19 cellular contexts compared by ENCODE assay signal in the genomic region with DNA sequence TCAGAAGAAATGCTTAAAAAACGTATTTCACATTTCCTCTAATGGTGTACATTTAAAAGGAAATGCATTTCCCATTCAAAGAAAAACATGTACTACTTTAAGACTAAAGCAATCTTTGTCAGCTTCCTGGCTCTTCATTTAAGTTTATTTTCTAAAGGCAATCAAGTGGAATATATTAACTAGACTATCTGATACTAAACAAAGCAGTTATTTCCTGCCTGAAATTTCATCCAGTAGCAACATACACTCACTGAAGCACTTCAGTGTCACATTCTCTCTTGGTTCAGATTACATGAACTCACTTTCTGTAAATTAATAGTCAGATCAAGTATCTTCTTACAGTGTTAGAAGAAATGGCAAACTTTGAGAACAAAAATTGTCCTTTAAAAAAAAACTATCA. TPM values are rescaled to one million over a fixed set of nuclear protein-coding genes. Genes with fewer than 3 reads are reported as not detected.
DNase-seq lines count a peak whose midpoint lies in the region; ATAC-seq and TF ChIP-seq lines count a peak whose summit lies in the region.
"Had no signal": no experiment of that assay in that cellular context is flagged by ENCODE, and none has a peak within 500 bp of the region (broad histone marks: within the 10 kb centered on the region; RNA-seq: fewer than 3 reads in every experiment).

No MANE protein-coding gene starts in this region.

- H3K4me3 Mint-ChIP-seq in activated CD8-positive, alpha-beta T cell treated with anti-CD3 and anti-CD28 coated beads for 36 hours = no peak overlapping the region
- H3K4me3 Mint-ChIP-seq in activated CD8-positive, alpha-beta T cell treated with anti-CD3 and anti-CD28 coated beads, Interleukin-2, amount 10 ng/mL, durations not matched to agents 7 days and 5 days = no peak overlapping the region
- H3K4me3 Mint-ChIP-seq: GM23338, nephron had no signal

- intact Hi-C loops in activated CD8-positive, alpha-beta T cell treated with anti-CD3 and anti-CD28 coated beads for 36 hours (cut with micrococcal nuclease) = loop anchor here (5.0 kb wide), 1 partner anchor 40 kb away; no protein-coding TSS in a partner anchor

- no peaks in the 10 kb centered on the region for H3K27me3 ChIP-seq in Loucy (ENCODE audit: insufficient read depth, low read length, poor library complexity, severe bottlenecking)
- H3K27me3 ChIP-seq: gastrocnemius medialis, spleen had no signal

- no peaks in the 10 kb centered on the region for H3K9me3 Mint-ChIP-seq in activated CD8-positive, alpha-beta T cell treated with anti-CD3 and anti-CD28 coated beads for 36 hours
- H3K9me3 Mint-ChIP-seq in activated CD8-positive, alpha-beta T cell treated with anti-CD3 and anti-CD28 coated beads, Interleukin-2, amount 10 ng/mL, durations not matched to agents 7 days and 5 days (ENCODE audit: insufficient read depth) = no peaks in the 10 kb centered on the region
- H3K9me3 Mint-ChIP-seq: activated T-helper 2 cell treated with anti-CD3 and anti-CD28 coated beads, Interferon-gamma antibody, Interleukin-2, Interleukin-4, amounts not matched to agents 10 μg/mL and 5 μg/mL and 100 μg/mL, durations not matched to agents 14 hours and 24 hours and 36 hours; GM23338 had no signal

- POLR2A ChIA-PET in activated CD8-positive, alpha-beta T cell treated with anti-CD3 and anti-CD28 coated beads for 36 hours (lab: Charles Lee) = no interaction called here
- POLR2A ChIA-PET in activated CD8-positive, alpha-beta T cell treated with anti-CD3 and anti-CD28 coated beads, Interleukin-2, amount 10 ng/mL, durations not matched to agents 7 days and 5 days (lab: Charles Lee) = no interaction called here

- H3K27me3 Mint-ChIP-seq in activated CD8-positive, alpha-beta T cell treated with anti-CD3 and anti-CD28 coated beads for 36 hours = no peaks in the 10 kb centered on the region
- H3K27me3 Mint-ChIP-seq in activated CD8-positive, alpha-beta T cell treated with anti-CD3 and anti-CD28 coated beads, Interleukin-2, amount 10 ng/mL, durations not matched to agents 7 days and 5 days (ENCODE audit: low read depth) = no peaks in the 10 kb centered on the region
- H3K27me3 Mint-ChIP-seq: progenitor cell of endocrine pancreas had no signal

- DNase-seq in activated CD8-positive, alpha-beta T cell treated with anti-CD3 and anti-CD28 coated beads for 36 hours = no peak
- no peak for DNase-seq in activated CD8-positive, alpha-beta T cell treated with anti-CD3 and anti-CD28 coated beads, Interleukin-2, amount 10 ng/mL, durations not matched to agents 7 days and 5 days
- DNase-seq in astrocyte of the spinal cord (ENCODE audit: low read depth, low spot score) (peak; percentile 44), myocyte (ENCODE audit: low read depth) (peak; percentile 21), putamen (ENCODE audit: low spot score) (no peak), iPS-NIHi7 (ENCODE audit: extremely low spot score) (no peak)
- DNase-seq in stimulated activated CD4-positive, alpha-beta T cell treated with anti-CD3 and anti-CD28 coated beads, Interleukin-2, amount 100 ng/mL, for 48 hours = no peak
- DNase-seq: anterior cingulate cortex, Calu3, gastrocnemius medialis, spleen, WERI-Rb-1 had no signal

- H3K36me3 Mint-ChIP-seq in activated CD8-positive, alpha-beta T cell treated with anti-CD3 and anti-CD28 coated beads for 36 hours (ENCODE audit: low read depth) = peaks cover 12% of the 10 kb centered on the region
- peaks cover 2% of the 10 kb centered on the region for H3K36me3 Mint-ChIP-seq in activated CD8-positive, alpha-beta T cell treated with anti-CD3 and anti-CD28 coated beads, Interleukin-2, amount 10 ng/mL, durations not matched to agents 7 days and 5 days (ENCODE audit: low read depth)

- no peaks in the 10 kb centered on the region for H3K9me3 ChIP-seq in Loucy (ENCODE audit: insufficient read depth, low read depth, low read length)
- H3K9me3 ChIP-seq: gastrocnemius medialis, spleen, thoracic aorta had no signal

- H3K9me2 ChIP-seq in Loucy (replicated peaks; ENCODE audit: low read depth, low read length) = no peaks in the 10 kb centered on the region

- H3K4me2 ChIP-seq in Loucy (ENCODE audit: low read depth, low read length, poor library complexity, severe bottlenecking) = peak overlapping the region; percentile 50
- H3K4me2 ChIP-seq: GM23338 had no signal

- peaks cover 16% of the 10 kb centered on the region for H4K20me1 ChIP-seq in Loucy (ENCODE audit: insufficient read depth, low read length, poor library complexity, severe bottlenecking)

- H3K79me2 ChIP-seq in Loucy (ENCODE audit: insufficient read depth, low read length) = peaks cover 84% of the 10 kb centered on the region

- no peak overlapping the region for H2AFZ ChIP-seq in Loucy (ENCODE audit: low read length)
- H2AFZ ChIP-seq: GM23338 had no signal

- no peak for ATAC-seq in activated CD8-positive, alpha-beta T cell treated with anti-CD3 and anti-CD28 coated beads for 36 hours
- ATAC-seq in activated CD8-positive, alpha-beta T cell treated with anti-CD3 and anti-CD28 coated beads, Interleukin-2, amount 10 ng/mL, durations not matched to agents 7 days and 5 days = no peak
- ATAC-seq: gastrocnemius medialis, GM23338 had no signal

- H3K4me1 ChIP-seq in Loucy (ENCODE audit: insufficient read depth, low read length, poor library complexity, severe bottlenecking) = peaks cover 29% of the 10 kb centered on the region

- H3K27ac Mint-ChIP-seq in activated CD8-positive, alpha-beta T cell treated with anti-CD3 and anti-CD28 coated beads for 36 hours = peak overlapping the region; percentile 38
- H3K27ac Mint-ChIP-seq in activated CD8-positive, alpha-beta T cell treated with anti-CD3 and anti-CD28 coated beads, Interleukin-2, amount 10 ng/mL, durations not matched to agents 7 days and 5 days = no peak overlapping the region
- H3K27ac Mint-ChIP-seq: activated T-helper 2 cell treated with anti-CD3 and anti-CD28 coated beads, Interferon-gamma antibody, Interleukin-2, Interleukin-4, amounts not matched to agents 10 μg/mL and 5 μg/mL and 100 μg/mL, durations not matched to agents 14 hours and 24 hours and 36 hours; GM23338; progenitor cell of endocrine pancreas had no signal

- in situ Hi-C loops in astrocyte of the spinal cord (cut with HindIII; ENCODE audit: low sequenced_read_pairs) = no loop called here

- no peak for TF ChIP-seq CTCF in activated CD8-positive, alpha-beta T cell treated with anti-CD3 and anti-CD28 coated beads for 36 hours (IDR thresholded peaks at IDR 0.05)
- TF ChIP-seq CTCF in Loucy (conservative IDR thresholded peaks at IDR 0.05; ENCODE audit: low read length) = no peak
- no peak for TF ChIP-seq CTCF in astrocyte of the spinal cord (IDR thresholded peaks at IDR 0.05; ENCODE audit: low read depth, low read length)

- no peaks in the 10 kb centered on the region for H3F3A ChIP-seq in Loucy (ENCODE audit: low read depth)

- peak overlapping the region; percentile 9 for H3K9ac ChIP-seq in Loucy (ENCODE audit: low read depth, low read length, poor library complexity, severe bottlenecking)

- CTCF ChIA-PET in activated CD8-positive, alpha-beta T cell treated with anti-CD3 and anti-CD28 coated beads for 36 hours (lab: Charles Lee) = interaction anchor here (3.3 kb wide), 1 partner anchor 12 kb away, joined by 20 read pairs; no protein-coding TSS in a partner anchor
- CTCF ChIA-PET in activated CD8-positive, alpha-beta T cell treated with anti-CD3 and anti-CD28 coated beads, Interleukin-2, amount 10 ng/mL, durations not matched to agents 7 days and 5 days (lab: Charles Lee) = interaction anchor here (1.4 to 3.3 kb wide), 2 partner anchors 11 to 29 kb away, joined by 5 to 15 read pairs; no protein-coding TSS in a partner anchor

- no peak overlapping the region for H3K4me3 ChIP-seq in Loucy (ENCODE audit: low read length, poor library complexity, severe bottlenecking)
- no peak overlapping the region for H3K4me3 ChIP-seq in astrocyte of the spinal cord (ENCODE audit: low read depth, low read length)
- H3K4me3 ChIP-seq: gastrocnemius medialis, GM23338, lung, spleen, thoracic aorta had no signal

- H3K36me3 ChIP-seq in Loucy (ENCODE audit: insufficient read depth, low read length) = no peaks in the 10 kb centered on the region
- H3K36me3 ChIP-seq: gastrocnemius medialis, thoracic aorta, WERI-Rb-1 had no signal

- H3K4me1 Mint-ChIP-seq in activated CD8-positive, alpha-beta T cell treated with anti-CD3 and anti-CD28 coated beads for 36 hours (ENCODE audit: low read depth) = peaks cover 62% of the 10 kb centered on the region
- peaks cover 26% of the 10 kb centered on the region for H3K4me1 Mint-ChIP-seq in activated CD8-positive, alpha-beta T cell treated with anti-CD3 and anti-CD28 coated beads, Interleukin-2, amount 10 ng/mL, durations not matched to agents 7 days and 5 days (ENCODE audit: low read depth)

RNA-seq across cellular contexts. Expression of gene LRBA, which starts 42.5 kb away (rescaled TPM):
- 10 to 100 TPM; 48.1 to 52.5 TPM for total RNA-seq in activated CD8-positive, alpha-beta T cell treated with anti-CD3 and anti-CD28 coated beads for 36 hours
- 10 to 100 TPM; 43.3 to 44.5 TPM for total RNA-seq in activated CD8-positive, alpha-beta T cell treated with anti-CD3 and anti-CD28 coated beads, Interleukin-2, amount 10 ng/mL, durations not matched to agents 7 days and 5 days
- total RNA-seq in myocyte = 52.8 and 57.8 TPM in 2 replicates
- 14.1 TPM for polyA plus RNA-seq in myocyte (2012)

Comparison
In these comparisons a context has a peak if more than half of its experiments do, and no peak if none do; other contexts are left out.
1. DNase-seq: peak in astrocyte of the spinal cord (single experiment) and myocyte (single experiment); none in activated CD8-positive, alpha-beta T cell treated with anti-CD3 and anti-CD28 coated beads for 36 hours (single experiment), activated CD8-positive, alpha-beta T cell treated with anti-CD3 and anti-CD28 coated beads, Interleukin-2, amount 10 ng/mL, durations not matched to agents 7 days and 5 days (single experiment), putamen (single experiment), iPS-NIHi7 (single experiment) and stimulated activated CD4-positive, alpha-beta T cell treated with anti-CD3 and anti-CD28 coated beads, Interleukin-2, amount 100 ng/mL, for 48 hours (0 of 2).